Comparison of ENCODE assay signal across 29 cellular contexts in the genomic region with DNA sequence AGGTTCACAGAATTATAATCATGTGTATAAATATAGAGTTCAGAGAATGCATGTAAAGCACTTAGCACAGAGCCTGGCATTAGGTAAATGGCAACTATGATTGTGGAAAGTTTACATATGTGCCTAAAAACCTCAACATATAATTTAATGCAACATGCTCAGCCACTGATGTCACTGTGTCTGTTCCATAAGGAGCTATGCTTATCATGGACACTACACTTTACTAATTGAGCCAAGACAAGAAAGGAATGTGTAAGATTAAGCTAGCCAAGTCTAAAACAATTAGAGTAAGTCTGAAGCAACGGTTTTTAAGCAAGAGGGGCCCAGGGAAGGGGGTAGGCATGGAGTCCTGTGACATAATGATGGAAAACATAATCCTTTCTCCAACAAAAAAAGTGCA.
DNase-seq lines count a peak whose midpoint lies in the region; FAIRE-seq and TF ChIP-seq lines count a peak whose summit lies in the region.
"Had no signal": no experiment of that assay in that cellular context is flagged by ENCODE, and none has a peak within 500 bp of the region (broad histone marks: within the 10 kb centered on the region; RNA-seq: fewer than 3 reads in every experiment).

No MANE protein-coding gene starts in this region.

- intact Hi-C loops in stomach (cut with DNase I; ENCODE audit: low total_unique reads): no loop called here

- TF ChIP-seq EP300 in SK-N-SH (IDR thresholded peaks at IDR 0.05; ENCODE audit: borderline replicate concordance in 1 of 2, low read depth in 1 of 2, low read length in 1 of 2): no peak
- TF ChIP-seq EP300 in stomach (IDR thresholded peaks at IDR 0.05): no peak

- peaks cover 15% of the 10 kb centered on the region for H4K20me1 ChIP-seq in SK-N-SH (ENCODE audit: insufficient read depth)

- no peaks in the 10 kb centered on the region for H3K27me3 ChIP-seq in SK-N-SH (ENCODE audit: insufficient read depth)
- no peaks in the 10 kb centered on the region for H3K27me3 ChIP-seq in stomach
- H3K27me3 ChIP-seq: dorsolateral prefrontal cortex, gastroesophageal sphincter, tibial artery, vagina had no signal

- H3K36me3 ChIP-seq in SK-N-SH (replicated peaks in 1 of 2; ENCODE audit: control insufficient read depth in 1 of 2, insufficient read depth in 2 of 2, low read length in 1 of 2): peaks cover 13 to 15% of the 10 kb centered on the region in 2 experiments
- peaks cover 0 to 33% (median 14%) of the 10 kb centered on the region in 4 donors for H3K36me3 ChIP-seq in stomach
- H3K36me3 ChIP-seq: vagina had no signal

- peaks cover under 1 to 18% of the 10 kb centered on the region in 2 experiments; a peak in 2 of 4 replicates for H3K4me1 ChIP-seq in SK-N-SH (ENCODE audit: control insufficient read depth in 1 of 2, insufficient read depth in 2 of 2, low read depth in 1 of 2, low read length in 1 of 2)
- H3K4me1 ChIP-seq in stomach: peaks cover under 1 to 31% (median 17%) of the 10 kb centered on the region in 4 donors

- 17% methylated on average over 1 of the region's 1 CpG for WGBS in SK-N-SH (ENCODE audit: low lambda C conversion rate)
- WGBS in stomach, 5 donors: 3 to 27% (median 20%) methylated on average over 1 of the region's 1 CpG

- no peak for FAIRE-seq in HTR-8/SVneo (lab: Jason Lieb, UNC)
- FAIRE-seq: endometrium, TTC549 had no signal

- no peak for TF ChIP-seq RAD21 in SK-N-SH (IDR thresholded peaks at IDR 0.05; ENCODE audit: low read length)

- POLR2A ChIA-PET in SK-N-SH (lab: Yijun Ruan, JAX): no interaction called here

- no peaks in the 10 kb centered on the region for H3K9me2 ChIP-seq in SK-N-SH

- TF ChIP-seq CTCF in SK-N-SH (IDR thresholded peaks at IDR 0.05) (no peak), stomach (IDR thresholded peaks at IDR 0.05) (no peak)

- H3K4me2 ChIP-seq in SK-N-SH: no peak overlapping the region

- no peak overlapping the region for H2AFZ ChIP-seq in SK-N-SH (ENCODE audit: low read depth)
- H2AFZ ChIP-seq: parathyroid adenoma had no signal

- H3K9me3 ChIP-seq in SK-N-SH (no peaks in the 10 kb centered on the region), stomach (no peaks in the 10 kb centered on the region)
- H3K9me3 ChIP-seq: gastroesophageal sphincter, spleen, tibial artery, vagina had no signal

- H3K79me2 ChIP-seq in SK-N-SH (ENCODE audit: insufficient read depth): peaks cover 76% of the 10 kb centered on the region

- CTCF ChIA-PET in SK-N-SH (lab: Yijun Ruan, JAX): interaction anchor here (1.1 to 5.3 kb wide), 5 partner anchors 11 to 280 kb away, joined by 3 to 30 read pairs (median 3); no protein-coding TSS in a partner anchor

- peak; percentile 66 for DNase-seq in EH (ENCODE audit: low read depth)
- DNase-seq in SK-N-SH: no peak
- peak; percentile 24 for DNase-seq in fibroblast of gingiva (ENCODE audit: low read depth)
- no peak for DNase-seq in stomach
- DNase-seq in HTR-8/SVneo (ENCODE audit: insufficient read length, low spot score): no peak
- DNase-seq in stimulated activated CD4-positive, alpha-beta T cell treated with anti-CD3 and anti-CD28 coated beads, Interleukin-15, amount 100 ng/mL, for 24 hours: no peak
- DNase-seq in activated CD4-positive, CD25-positive, alpha-beta regulatory T cell (lab: John Stamatoyannopoulos, UW): no peak
- DNase-seq: activated CD4-positive, alpha-beta T cell treated with anti-CD3 and anti-CD28 coated beads, Interleukin-2, amount 50 U/mL, for 48 hours; activated CD4-positive, CD25-positive, alpha-beta regulatory T cell treated with anti-CD3 and anti-CD28 coated beads, Interleukin-2, amount 50 U/mL, for 72 hours; activated T-cell treated with anti-CD3 and anti-CD28 coated beads, Interleukin-2, amount 50 U/mL, for 72 hours; cerebellar nuclear complex; COR-L47; DMS79; dorsolateral prefrontal cortex; NCI-H1092; NCI-H1694 treated with DMSO at 0.1 percent for 48 hours; NCI-H446; NCI-H774; right cardiac atrium; spleen; stimulated activated CD8-positive, alpha-beta memory T cell treated with anti-CD3 and anti-CD28 coated beads, Interleukin-4, amount 100 ng/mL, for 48 hours; stimulated activated naive CD8-positive, alpha-beta T cell treated with anti-CD3 and anti-CD28 coated beads, Interleukin-15, amount 100 ng/mL, for 72 hours; tibial artery had no signal

- no peak overlapping the region for H3K9ac ChIP-seq in SK-N-SH
- H3K9ac ChIP-seq: parathyroid adenoma had no signal

- H3F3A ChIP-seq in SK-N-SH (replicated peaks; ENCODE audit: insufficient read depth): peaks cover 38% of the 10 kb centered on the region

- TF ChIP-seq POLR2A in stomach (IDR thresholded peaks at IDR 0.05): no peak

- H3K4me3 ChIP-seq in SK-N-SH (ENCODE audit: low read depth in 2 of 2, low read length in 1 of 2) (no peak overlapping the region), stomach (no peak overlapping the region)
- H3K4me3 ChIP-seq: dorsolateral prefrontal cortex, gastroesophageal sphincter, spleen, tibial artery, vagina had no signal

- H3K27ac ChIP-seq in SK-N-SH (ENCODE audit: low read depth in 2 of 2, low read length in 1 of 2) (peak overlapping the region in 1 of 2 experiments; percentile 59; a peak in 2 of 4 replicates), stomach (peak overlapping the region in 3 of 5 donors; percentile 10 to 82 (median 36))
- H3K27ac ChIP-seq: C4-2B, dorsolateral prefrontal cortex, parathyroid adenoma, spleen, vagina had no signal

TF ChIP-seq in SK-N-SH, 30 proteins besides CTCF, POLR2A, EP300 and RAD21:
- TF ChIP-seq, protein P1, sequence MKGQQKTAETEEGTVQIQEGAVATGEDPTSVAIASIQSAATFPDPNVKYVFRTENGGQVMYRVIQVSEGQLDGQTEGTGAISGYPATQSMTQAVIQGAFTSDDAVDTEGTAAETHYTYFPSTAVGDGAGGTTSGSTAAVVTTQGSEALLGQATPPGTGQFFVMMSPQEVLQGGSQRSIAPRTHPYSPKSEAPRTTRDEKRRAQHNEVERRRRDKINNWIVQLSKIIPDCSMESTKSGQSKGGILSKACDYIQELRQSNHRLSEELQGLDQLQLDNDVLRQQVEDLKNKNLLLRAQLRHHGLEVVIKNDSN (IDR thresholded peaks at IDR 0.05; ENCODE audit: borderline replicate concordance, low read depth): no peak
- TF ChIP-seq TCF12 (IDR thresholded peaks at IDR 0.05): 0 out of 2 replicates have a peak, but pooled peaks have one; percentile 9

Comparison
In these comparisons a context has a peak if more than half of its experiments do, and no peak if none do; other contexts are left out.
1. DNase-seq: peak in EH (single experiment) and fibroblast of gingiva (single experiment); none in SK-N-SH (single experiment), stomach (single experiment), HTR-8/SVneo (single experiment), stimulated activated CD4-positive, alpha-beta T cell treated with anti-CD3 and anti-CD28 coated beads, Interleukin-15, amount 100 ng/mL, for 24 hours (single experiment) and activated CD4-positive, CD25-positive, alpha-beta regulatory T cell (0 of 4).